In the genomic region with DNA sequence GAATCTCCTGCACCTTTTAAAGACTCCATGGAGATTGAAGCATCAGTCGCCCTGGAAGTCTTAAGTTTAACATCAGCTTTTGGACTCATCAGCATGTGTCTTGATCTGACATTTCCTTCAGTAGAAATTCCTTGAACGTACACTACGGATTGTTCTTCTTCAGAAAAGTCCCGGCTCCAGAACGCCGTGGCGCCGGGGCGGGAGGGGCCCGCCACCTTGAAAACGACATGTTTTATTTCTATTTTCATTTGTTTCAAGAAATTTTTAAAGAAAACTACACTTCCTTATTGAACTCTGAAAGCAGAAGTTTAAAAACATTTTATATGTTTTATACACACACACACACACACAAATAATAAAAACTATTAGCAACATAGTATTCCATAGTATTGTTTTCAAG, we compare ENCODE assay signal across 33 cellular contexts.
"Had no signal": no experiment of that assay in that cellular context is flagged by ENCODE, and none has a peak within 500 bp of the region (broad histone marks: within the 10 kb centered on the region; RNA-seq: fewer than 3 reads in every experiment).

No MANE protein-coding gene starts in this region.

- H3K4me1 Mint-ChIP-seq: activated B cell treated with CpG ODN at 0.5 μM for 24 hours, brain had no signal

- H3K4me3 ChIP-seq: ascending aorta had no signal

- H3K27me3 ChIP-seq: ascending aorta had no signal

- H3K4me1 ChIP-seq: ascending aorta had no signal

- H3K27ac ChIP-seq: ascending aorta, VCaP had no signal

- H3K27me3 Mint-ChIP-seq: activated B cell treated with CpG ODN at 0.5 μM for 24 hours; activated CD8-positive, alpha-beta memory T cell treated with anti-CD3 and anti-CD28 coated beads, Interleukin-2, amount 10 ng/mL, durations not matched to agents 7 days and 5 days; activated naive CD4-positive, alpha-beta T cell treated with anti-CD3 and anti-CD28 coated beads, Interleukin-2, amount 10 ng/mL, durations not matched to agents 7 days and 5 days; activated naive CD4-positive, alpha-beta T cell treated with anti-CD3 and anti-CD28 coated beads, Interleukin-2, amount 50 U/mL, for 24 hours; activated naive CD8-positive, alpha-beta T cell; activated naive CD8-positive, alpha-beta T cell treated with anti-CD3 and anti-CD28 coated beads, Interleukin-2, amount 50 U/mL, for 24 hours; activated T-cell treated with anti-CD3 and anti-CD28 coated beads, Interleukin-2, amount 50 U/mL, for 24 hours had no signal

- H3K9me3 Mint-ChIP-seq: activated naive CD4-positive, alpha-beta T cell treated with anti-CD3 and anti-CD28 coated beads, Interleukin-2, amount 10 ng/mL, durations not matched to agents 7 days and 5 days; activated naive CD4-positive, alpha-beta T cell treated with anti-CD3 and anti-CD28 coated beads, Interleukin-2, amount 50 U/mL, for 24 hours; activated T-helper 2 cell treated with anti-CD3 and anti-CD28 coated beads, Interferon-gamma antibody, Interleukin-2, Interleukin-4, amounts not matched to agents 10 μg/mL and 5 μg/mL and 100 μg/mL, durations not matched to agents 14 hours and 24 hours and 36 hours; T-helper 2 cell treated with Interferon-gamma antibody and Interleukin-4, amounts not matched to agents 5 μg/mL and 100 μg/mL, for 36 hours had no signal

- H3K27ac Mint-ChIP-seq: activated B cell treated with CpG ODN at 0.5 μM for 24 hours; activated CD4-positive, alpha-beta memory T cell treated with anti-CD3 and anti-CD28 coated beads for 36 hours; activated CD4-positive, alpha-beta T cell treated with anti-CD3 and anti-CD28 coated beads, Interleukin-2, amount 10 ng/mL, durations not matched to agents 24 days and 14 days; activated CD8-positive, alpha-beta memory T cell treated with anti-CD3 and anti-CD28 coated beads, Interleukin-2, amount 10 ng/mL, durations not matched to agents 7 days and 5 days; activated CD8-positive, alpha-beta T cell treated with anti-CD3 and anti-CD28 coated beads, Interleukin-2, amount 10 ng/mL, durations not matched to agents 7 days and 5 days; activated naive CD4-positive, alpha-beta T cell treated with anti-CD3 and anti-CD28 coated beads, Interleukin-2, amount 10 ng/mL, durations not matched to agents 7 days and 5 days; activated naive CD4-positive, alpha-beta T cell treated with anti-CD3 and anti-CD28 coated beads, Interleukin-2, amount 50 U/mL, for 24 hours; activated naive CD8-positive, alpha-beta T cell; activated naive CD8-positive, alpha-beta T cell treated with anti-CD3 and anti-CD28 coated beads, Interleukin-2, amount 10 ng/mL, durations not matched to agents 7 days and 5 days; activated naive CD8-positive, alpha-beta T cell treated with anti-CD3 and anti-CD28 coated beads, Interleukin-2, amount 50 U/mL, for 24 hours; activated T-cell treated with anti-CD3 and anti-CD28 coated beads, Interleukin-2, amount 50 U/mL, for 24 hours; activated T-helper 2 cell treated with anti-CD3 and anti-CD28 coated beads, Interferon-gamma antibody, Interleukin-2, Interleukin-4, amounts not matched to agents 10 μg/mL and 5 μg/mL and 100 μg/mL, durations not matched to agents 14 hours and 24 hours and 36 hours; brain; T-helper 1 cell treated with Interleukin-12 subunit alpha and Interleukin-12 subunit beta and Interleukin-4 antibody, amounts not matched to agents 30 μg/mL and 1 μg/mL, for 36 hours; T-helper 2 cell treated with Interferon-gamma antibody and Interleukin-4, amounts not matched to agents 5 μg/mL and 100 μg/mL, for 36 hours had no signal

- H3K36me3 Mint-ChIP-seq: activated CD4-positive, alpha-beta memory T cell treated with anti-CD3 and anti-CD28 coated beads for 36 hours; activated CD8-positive, alpha-beta memory T cell treated with anti-CD3 and anti-CD28 coated beads, Interleukin-2, amount 10 ng/mL, durations not matched to agents 7 days and 5 days; activated naive CD4-positive, alpha-beta T cell treated with anti-CD3 and anti-CD28 coated beads, Interleukin-2, amount 10 ng/mL, durations not matched to agents 7 days and 5 days; activated naive CD4-positive, alpha-beta T cell treated with anti-CD3 and anti-CD28 coated beads, Interleukin-2, amount 50 U/mL, for 24 hours; brain had no signal

- DNase-seq: activated B cell treated with CpG ODN at 0.5 μM for 24 hours; activated CD4-positive, alpha-beta memory T cell treated with anti-CD3 and anti-CD28 coated beads for 36 hours; activated CD4-positive, alpha-beta T cell treated with anti-CD3 and anti-CD28 coated beads for 4 hours; activated CD4-positive, alpha-beta T cell treated with anti-CD3 and anti-CD28 coated beads, Interleukin-2, amount 10 ng/mL, durations not matched to agents 24 days and 14 days; activated CD4-positive, alpha-beta T cell treated with anti-CD3 and anti-CD28 coated beads, Interleukin-2, amount 50 U/mL, for 1 hour; activated CD4-positive, alpha-beta T cell treated with anti-CD3 and anti-CD28 coated beads, Interleukin-2, amount 50 U/mL, for 4 hours; activated CD4-positive, CD25-positive, alpha-beta regulatory T cell treated with anti-CD3 and anti-CD28 coated beads, Interleukin-2, amount 50 U/mL, for 72 hours; activated CD8-positive, alpha-beta memory T cell treated with anti-CD3 and anti-CD28 coated beads for 24 hours; activated CD8-positive, alpha-beta memory T cell treated with anti-CD3 and anti-CD28 coated beads, Interleukin-2, amount 10 ng/mL, durations not matched to agents 7 days and 5 days; activated CD8-positive, alpha-beta memory T cell treated with anti-CD3 and anti-CD28 coated beads, Interleukin-2, amount 50 U/mL, for 48 hours; activated CD8-positive, alpha-beta T cell treated with anti-CD3 and anti-CD28 coated beads, Interleukin-2, amount 10 ng/mL, durations not matched to agents 7 days and 5 days; activated effector memory CD4-positive, alpha-beta T cell treated with Interleukin-2 at 50 U/mL for 16 hours; activated gamma-delta T cell; activated naive CD4-positive, alpha-beta T cell treated with anti-CD3 and anti-CD28 coated beads, Interleukin-2, amount 10 ng/mL, durations not matched to agents 7 days and 5 days; activated naive CD4-positive, alpha-beta T cell treated with Interleukin-2 at 50 U/mL for 16 hours; activated naive CD8-positive, alpha-beta T cell treated with anti-CD3 and anti-CD28 coated beads, Interleukin-2, amount 10 ng/mL, durations not matched to agents 7 days and 5 days; activated naive CD8-positive, alpha-beta T cell treated with anti-CD3 and anti-CD28 coated beads, Interleukin-2, amount 50 U/mL, for 24 hours; activated T-cell treated with anti-CD3 and anti-CD28 coated beads, Interleukin-2, amount 50 U/mL, for 24 hours; activated T-cell treated with anti-CD3 and anti-CD28 coated beads, Interleukin-2, amount 50 U/mL, for 48 hours; amygdala; anterior cingulate cortex; central memory CD4-positive, alpha-beta T cell; T-helper 1 cell; T-helper 2 cell; T-helper 9 cell had no signal

- H3K4me3 Mint-ChIP-seq: activated B cell treated with CpG ODN at 0.5 μM for 24 hours; activated CD4-positive, alpha-beta memory T cell treated with anti-CD3 and anti-CD28 coated beads for 36 hours; activated CD4-positive, alpha-beta T cell treated with anti-CD3 and anti-CD28 coated beads, Interleukin-2, amount 10 ng/mL, durations not matched to agents 24 days and 14 days; activated CD8-positive, alpha-beta memory T cell treated with anti-CD3 and anti-CD28 coated beads, Interleukin-2, amount 10 ng/mL, durations not matched to agents 7 days and 5 days; activated CD8-positive, alpha-beta T cell treated with anti-CD3 and anti-CD28 coated beads, Interleukin-2, amount 10 ng/mL, durations not matched to agents 7 days and 5 days; activated naive CD4-positive, alpha-beta T cell treated with anti-CD3 and anti-CD28 coated beads, Interleukin-2, amount 10 ng/mL, durations not matched to agents 7 days and 5 days; activated naive CD4-positive, alpha-beta T cell treated with anti-CD3 and anti-CD28 coated beads, Interleukin-2, amount 50 U/mL, for 24 hours; activated naive CD8-positive, alpha-beta T cell; activated naive CD8-positive, alpha-beta T cell treated with anti-CD3 and anti-CD28 coated beads, Interleukin-2, amount 10 ng/mL, durations not matched to agents 7 days and 5 days; activated naive CD8-positive, alpha-beta T cell treated with anti-CD3 and anti-CD28 coated beads, Interleukin-2, amount 50 U/mL, for 24 hours; activated T-cell treated with anti-CD3 and anti-CD28 coated beads, Interleukin-2, amount 50 U/mL, for 24 hours; brain; T-helper 1 cell treated with Interleukin-12 subunit alpha and Interleukin-12 subunit beta and Interleukin-4 antibody, amounts not matched to agents 30 μg/mL and 1 μg/mL, for 36 hours; T-helper 2 cell treated with Interferon-gamma antibody and Interleukin-4, amounts not matched to agents 5 μg/mL and 100 μg/mL, for 36 hours had no signal

- H3K36me3 ChIP-seq: ascending aorta had no signal

- ATAC-seq: activated CD8-positive, alpha-beta memory T cell treated with anti-CD3 and anti-CD28 coated beads, Interleukin-2, amount 10 ng/mL, durations not matched to agents 7 days and 5 days; activated CD8-positive, alpha-beta T cell treated with anti-CD3 and anti-CD28 coated beads, Interleukin-2, amount 10 ng/mL, durations not matched to agents 7 days and 5 days; activated naive CD8-positive, alpha-beta T cell treated with anti-CD3 and anti-CD28 coated beads, Interleukin-2, amount 50 U/mL, for 24 hours had no signal
